Comparison of ENCODE assay signal across 17 cellular contexts in the genomic region with DNA sequence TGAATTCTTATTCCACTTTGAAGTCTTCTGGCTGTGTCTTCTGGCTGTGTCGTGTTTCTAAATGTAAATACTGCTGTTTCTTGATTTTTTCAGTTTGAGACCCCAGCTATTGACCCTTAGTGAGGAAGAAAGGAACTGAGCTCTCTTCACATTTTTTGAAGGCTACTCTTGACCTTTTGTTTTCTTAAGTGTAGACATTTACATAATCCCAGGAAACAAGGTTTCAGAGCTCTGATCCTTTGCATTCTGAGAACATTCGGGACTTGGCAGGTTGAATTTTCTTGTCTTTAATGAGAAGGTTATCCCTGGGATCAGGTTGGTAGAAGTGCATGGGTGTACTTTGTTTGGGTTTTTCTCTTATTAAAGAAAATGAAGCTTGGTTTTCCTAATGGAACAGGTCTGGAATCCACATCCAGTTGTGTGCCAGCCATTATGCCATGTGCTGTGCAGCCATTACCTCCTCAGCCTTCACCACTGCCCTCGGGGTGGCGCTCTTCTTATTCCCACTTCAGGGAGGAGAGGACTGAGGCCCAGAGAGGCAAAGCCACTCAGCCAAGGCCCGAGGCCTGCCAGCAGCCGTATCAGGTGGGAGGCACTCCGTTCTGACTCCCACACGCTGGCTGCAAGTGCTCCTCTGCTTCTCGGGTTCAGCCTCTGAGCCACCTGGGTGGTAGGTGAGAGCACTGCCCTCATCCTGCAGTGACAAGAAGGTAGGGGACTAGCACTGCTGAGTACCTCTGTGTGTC.
A peak's percentile ranks its signal among the peaks of the same experiment; 100 is the strongest.
DNase-seq lines count a peak whose midpoint lies in the region; ATAC-seq and TF ChIP-seq lines count a peak whose summit lies in the region.
"Had no signal": no experiment of that assay in that cellular context is flagged by ENCODE, and none has a peak within 500 bp of the region (broad histone marks: within the 10 kb centered on the region; RNA-seq: fewer than 3 reads in every experiment).

No MANE protein-coding gene starts in this region.

- H2AFZ ChIP-seq in Loucy (ENCODE audit: low read length) (no peak overlapping the region), neural progenitor cell (replicated peaks) (no peak overlapping the region), PC-3 (ENCODE audit: low read length) (no peak overlapping the region)

- peaks cover 10% of the 10 kb centered on the region for H3K27me3 Mint-ChIP-seq in endodermal cell (ENCODE audit: insufficient read depth)
- H3K27me3 Mint-ChIP-seq in neural progenitor cell (ENCODE audit: insufficient read depth, low read depth): peaks cover 7% of the 10 kb centered on the region

- H3K27ac Mint-ChIP-seq in endodermal cell (peak overlapping the region; percentile 68), neural progenitor cell (no peak overlapping the region)

- H3K4me1 ChIP-seq in Loucy (ENCODE audit: insufficient read depth, low read length, poor library complexity, severe bottlenecking): no peaks in the 10 kb centered on the region
- peaks cover 2% of the 10 kb centered on the region for H3K4me1 ChIP-seq in endodermal cell (ENCODE audit: control insufficient read depth, insufficient read depth, low read length)
- H3K4me1 ChIP-seq in neural progenitor cell: peaks cover 15% of the 10 kb centered on the region
- H3K4me1 ChIP-seq in PC-3 (ENCODE audit: insufficient read depth, low read length): peaks cover 6% of the 10 kb centered on the region
- H3K4me1 ChIP-seq: A549 had no signal

- no peaks in the 10 kb centered on the region for H3K36me3 Mint-ChIP-seq in endodermal cell (ENCODE audit: low read depth)
- peaks cover 4% of the 10 kb centered on the region for H3K36me3 Mint-ChIP-seq in neural progenitor cell

- WGBS in endodermal cell (ENCODE audit: insufficient coverage in 1 of 2, insufficient read length in 1 of 2), 2 experiments: 68 to 77% methylated on average over 6 to 9 of the region's 9 CpGs

- H3K36me3 ChIP-seq in H7 (replicated peaks; ENCODE audit: control insufficient read depth, insufficient read depth, low read length) (no peaks in the 10 kb centered on the region; the same call in 1 of the 2 replicates), Loucy (ENCODE audit: insufficient read depth, low read length) (no peaks in the 10 kb centered on the region), endodermal cell (ENCODE audit: control insufficient read depth, insufficient read depth, low read length) (no peaks in the 10 kb centered on the region), neural progenitor cell (no peaks in the 10 kb centered on the region), PC-3 (ENCODE audit: low read depth, low read length) (no peaks in the 10 kb centered on the region)
- H3K36me3 ChIP-seq: HAP-1, MG63 had no signal

- no peaks in the 10 kb centered on the region for H3K9me2 ChIP-seq in Loucy (replicated peaks; ENCODE audit: low read depth, low read length)
- no peaks in the 10 kb centered on the region for H3K9me2 ChIP-seq in PC-3 (replicated peaks; ENCODE audit: low read length)

- intact Hi-C loops in PC-3 (cut with micrococcal nuclease): no loop called here

- H3K9me3 ChIP-seq in Loucy (ENCODE audit: insufficient read depth, low read depth, low read length) (no peaks in the 10 kb centered on the region), endodermal cell (ENCODE audit: control insufficient read depth, low read length) (no peaks in the 10 kb centered on the region), neural progenitor cell (ENCODE audit: low read depth) (no peaks in the 10 kb centered on the region), PC-3 (ENCODE audit: low read length) (no peaks in the 10 kb centered on the region)
- H3K9me3 ChIP-seq: A549; BLaER1 treated with 17β-estradiol and CSF1 and Interleukin-3, amounts not matched to agents 10 nM and 100 nM; HAP-1; MG63 had no signal

- BruUV-seq in PC-3 (replicated peaks; lab: Mats Ljungman, UMichigan): no TSS peak

- H3K4me3 Mint-ChIP-seq in endodermal cell: no peak overlapping the region
- no peak overlapping the region for H3K4me3 Mint-ChIP-seq in neural progenitor cell

- H3K27me3 ChIP-seq in H7 (ENCODE audit: control insufficient read depth, insufficient read depth, low read length) (no peaks in the 10 kb centered on the region; the same call in 1 of the 2 replicates), Loucy (ENCODE audit: insufficient read depth, low read length, poor library complexity, severe bottlenecking) (no peaks in the 10 kb centered on the region), endodermal cell (ENCODE audit: control insufficient read depth, insufficient read depth, low read length, poor library complexity, severe bottlenecking) (no peaks in the 10 kb centered on the region), neural progenitor cell (peaks cover 36% of the 10 kb centered on the region), PC-3 (ENCODE audit: low read length) (no peaks in the 10 kb centered on the region)
- H3K27me3 ChIP-seq: BLaER1 treated with 17β-estradiol and CSF1 and Interleukin-3, amounts not matched to agents 10 nM and 100 nM; MG63 had no signal

- H3F3A ChIP-seq in Loucy (ENCODE audit: low read depth) (no peaks in the 10 kb centered on the region), neural progenitor cell (ENCODE audit: low read depth) (no peaks in the 10 kb centered on the region), PC-3 (ENCODE audit: low read length, unreplicated experiment) (no peaks in the 10 kb centered on the region)

- no peaks in the 10 kb centered on the region for H3K79me2 ChIP-seq in Loucy (ENCODE audit: insufficient read depth, low read length)
- no peaks in the 10 kb centered on the region for H3K79me2 ChIP-seq in neural progenitor cell (ENCODE audit: low read depth)
- H3K79me2 ChIP-seq in PC-3 (ENCODE audit: low read length): no peaks in the 10 kb centered on the region

- H3K4me1 Mint-ChIP-seq in endodermal cell: peaks cover 5% of the 10 kb centered on the region
- H3K4me1 Mint-ChIP-seq in neural progenitor cell: peaks cover 16% of the 10 kb centered on the region

- H3K4me2 ChIP-seq in Loucy (ENCODE audit: low read depth, low read length, poor library complexity, severe bottlenecking) (no peak overlapping the region), neural progenitor cell (no peak overlapping the region), PC-3 (ENCODE audit: low read length) (no peak overlapping the region)
- H3K4me2 ChIP-seq: A549; BLaER1 treated with 17β-estradiol and CSF1 and Interleukin-3, amounts not matched to agents 10 nM and 100 nM; KMS-11 had no signal

- no peak overlapping the region for H3K4me3 ChIP-seq in H7 (ENCODE audit: insufficient read depth, low read depth, low read length)
- H3K4me3 ChIP-seq in Loucy (ENCODE audit: low read length, poor library complexity, severe bottlenecking): no peak overlapping the region
- H3K4me3 ChIP-seq in endodermal cell (ENCODE audit: low read length): no peak overlapping the region
- H3K4me3 ChIP-seq in neural progenitor cell: no peak overlapping the region
- no peak overlapping the region for H3K4me3 ChIP-seq in PC-3 (ENCODE audit: low read length)
- H3K4me3 ChIP-seq: A549; BLaER1 treated with 17β-estradiol and CSF1 and Interleukin-3, amounts not matched to agents 10 nM and 100 nM; HAP-1; MG63 had no signal

- no peaks in the 10 kb centered on the region for H3K9me3 Mint-ChIP-seq in endodermal cell
- H3K9me3 Mint-ChIP-seq in neural progenitor cell: no peaks in the 10 kb centered on the region

- H3K9ac ChIP-seq in Loucy (ENCODE audit: low read depth, low read length, poor library complexity, severe bottlenecking): no peak overlapping the region
- H3K9ac ChIP-seq in endodermal cell (ENCODE audit: extremely low read depth, low read length, poor library complexity, severe bottlenecking): no peak overlapping the region
- H3K9ac ChIP-seq in neural progenitor cell: no peak overlapping the region
- H3K9ac ChIP-seq in PC-3 (ENCODE audit: low read length): no peak overlapping the region
- H3K9ac ChIP-seq: BLaER1 treated with 17β-estradiol and CSF1 and Interleukin-3, amounts not matched to agents 10 nM and 100 nM; KMS-11 had no signal

- H3K27ac ChIP-seq in endodermal cell (ENCODE audit: low read depth, low read length) (no peak overlapping the region), neural progenitor cell (no peak overlapping the region), PC-3 (ENCODE audit: low read length) (no peak overlapping the region)
- H3K27ac ChIP-seq: A549; BLaER1 treated with 17β-estradiol and CSF1 and Interleukin-3, amounts not matched to agents 10 nM and 100 nM; KMS-11 had no signal

- CTCF ChIA-PET in PC-3 (lab: Charles Lee): no interaction called here

- POLR2A ChIA-PET in PC-3 (lab: Charles Lee; ENCODE audit: unreplicated experiment): no interaction called here

- 0 out of 2 replicates have a peak, but pooled peaks have one; percentile 12 for TF ChIP-seq CTCF in Loucy (conservative IDR thresholded peaks at IDR 0.05; ENCODE audit: low read length)
- peak; percentile 69 for TF ChIP-seq CTCF in endodermal cell (conservative IDR thresholded peaks at IDR 0.05)
- peak; percentile 37 for TF ChIP-seq CTCF in neural progenitor cell (IDR thresholded peaks at IDR 0.05)
- no peak for TF ChIP-seq CTCF in PC-3 (conservative IDR thresholded peaks at IDR 0.05; ENCODE audit: low read depth, low read length)

- H4K20me1 ChIP-seq in Loucy (ENCODE audit: insufficient read depth, low read length, poor library complexity, severe bottlenecking): no peaks in the 10 kb centered on the region
- H4K20me1 ChIP-seq in neural progenitor cell (ENCODE audit: low read depth): peaks cover 19% of the 10 kb centered on the region
- no peaks in the 10 kb centered on the region for H4K20me1 ChIP-seq in PC-3 (ENCODE audit: low read length)

- no peak for ATAC-seq in PC-3
- ATAC-seq in GM18517 (IDR thresholded peaks at IDR 0.05; ENCODE audit: unreplicated experiment): no peak
- ATAC-seq: A549 had no signal

- DNase-seq in H7: peak; percentile 77
- DNase-seq in endodermal cell: peak; percentile 86
- DNase-seq in neural progenitor cell (ENCODE audit: low spot score): no peak
- no peak for DNase-seq in putamen (ENCODE audit: low spot score)
- no peak for DNase-seq in PC-3
- DNase-seq: MG63, NCI-H1092, NCI-H146, NCI-H2081, NCI-H510A, NCI-H82 had no signal

Comparison
In these comparisons a context has a peak if more than half of its experiments do, and no peak if none do; other contexts are left out.
1. DNase-seq: peak in H7 (single experiment) and endodermal cell (single experiment); none in neural progenitor cell (single experiment), putamen (single experiment) and PC-3 (single experiment).